Comparison of ENCODE assay signal across 21 cellular contexts in genomic region chr2:182744490-182744889, GRCh38.
"Had no signal": no experiment of that assay in that cellular context is flagged by ENCODE, and none has a peak within 500 bp of the region (broad histone marks: within the 10 kb centered on the region; RNA-seq: fewer than 3 reads in every experiment).

No MANE protein-coding gene starts in this region.

- H3K27ac Mint-ChIP-seq: activated CD4-positive, alpha-beta T cell treated with anti-CD3 and anti-CD28 coated beads for 36 hours; activated naive CD4-positive, alpha-beta T cell treated with anti-CD3 and anti-CD28 coated beads for 36 hours; activated naive CD8-positive, alpha-beta T cell treated with anti-CD3 and anti-CD28 coated beads for 36 hours; dendritic cell treated with granulocyte-macrophage colony-stimulating factor and Interleukin-4, amounts not matched to agents 40 ng/mL and 50 ng/mL, for 4 days; nephron; T-helper 2 cell treated with Interferon-gamma antibody and Interleukin-4, amounts not matched to agents 5 μg/mL and 100 μg/mL, for 36 hours had no signal

- H3K4me1 ChIP-seq: adrenal gland, ascending aorta, left lung, spleen, suprapubic skin, tibial artery had no signal

- DNase-seq: activated CD4-positive, alpha-beta T cell treated with anti-CD3 and anti-CD28 coated beads for 36 hours; activated CD4-positive, CD25-positive, alpha-beta regulatory T cell; activated effector memory CD4-positive, alpha-beta T cell treated with Interleukin-2 at 50 U/mL for 16 hours; activated naive CD4-positive, alpha-beta T cell treated with anti-CD3 and anti-CD28 coated beads for 36 hours; activated naive CD8-positive, alpha-beta T cell treated with anti-CD3 and anti-CD28 coated beads for 36 hours; activated T-cell treated with anti-CD3 and anti-CD28 coated beads for 4 hours; brain microvascular endothelial cell; central memory CD4-positive, alpha-beta T cell; left lung; posterior cingulate gyrus; right cardiac atrium; spleen; stimulated activated naive CD4-positive, alpha-beta T cell; T-helper 1 cell; tibial artery had no signal

- H3K4me3 Mint-ChIP-seq: activated CD4-positive, alpha-beta T cell treated with anti-CD3 and anti-CD28 coated beads for 36 hours; activated naive CD4-positive, alpha-beta T cell treated with anti-CD3 and anti-CD28 coated beads for 36 hours; activated naive CD8-positive, alpha-beta T cell treated with anti-CD3 and anti-CD28 coated beads for 36 hours; dendritic cell treated with granulocyte-macrophage colony-stimulating factor and Interleukin-4, amounts not matched to agents 40 ng/mL and 50 ng/mL, for 4 days; nephron; T-helper 2 cell treated with Interferon-gamma antibody and Interleukin-4, amounts not matched to agents 5 μg/mL and 100 μg/mL, for 36 hours had no signal

- H3K27ac ChIP-seq: adrenal gland, ascending aorta, brain microvascular endothelial cell, left lung, spleen, suprapubic skin, tibial artery had no signal

- ATAC-seq: activated CD4-positive, alpha-beta T cell treated with anti-CD3 and anti-CD28 coated beads for 36 hours; right cardiac atrium had no signal

- H3K27me3 Mint-ChIP-seq: activated CD4-positive, alpha-beta T cell treated with anti-CD3 and anti-CD28 coated beads for 36 hours; activated naive CD8-positive, alpha-beta T cell treated with anti-CD3 and anti-CD28 coated beads for 36 hours; dendritic cell treated with granulocyte-macrophage colony-stimulating factor and Interleukin-4, amounts not matched to agents 40 ng/mL and 50 ng/mL, for 4 days had no signal

- H3K9me3 Mint-ChIP-seq: activated naive CD8-positive, alpha-beta T cell treated with anti-CD3 and anti-CD28 coated beads for 36 hours; dendritic cell treated with granulocyte-macrophage colony-stimulating factor and Interleukin-4, amounts not matched to agents 40 ng/mL and 50 ng/mL, for 4 days; T-helper 2 cell treated with Interferon-gamma antibody and Interleukin-4, amounts not matched to agents 5 μg/mL and 100 μg/mL, for 36 hours had no signal

- H3K4me1 Mint-ChIP-seq: nephron had no signal

- H3K9me3 ChIP-seq: adrenal gland, ascending aorta, left lung, suprapubic skin, tibial artery had no signal

- H3K4me3 ChIP-seq: adrenal gland, ascending aorta, left lung, spleen, suprapubic skin, tibial artery had no signal

- H3K27me3 ChIP-seq: adrenal gland, ascending aorta, brain microvascular endothelial cell, left lung, spleen, suprapubic skin, tibial artery had no signal
